25 cellular contexts compared by ENCODE assay signal in genomic region chrX:31371956-31372355, GRCh38.
"Had no signal": no experiment of that assay in that cellular context is flagged by ENCODE, and none has a peak within 500 bp of the region (broad histone marks: within the 10 kb centered on the region; RNA-seq: fewer than 3 reads in every experiment).

No MANE protein-coding gene starts in this region.

- H3K36me3 ChIP-seq: colonic mucosa, esophagus squamous epithelium, gastrocnemius medialis, heart right ventricle, left ventricle myocardium inferior, lower lobe of right lung had no signal

- H3K4me1 ChIP-seq: colonic mucosa, gastrocnemius medialis, lower lobe of right lung had no signal

- ATAC-seq: effector memory CD8-positive, alpha-beta T cell; esophagus mucosa; gastrocnemius medialis; lower lobe of right lung; naive thymus-derived CD4-positive, alpha-beta T cell had no signal

- FAIRE-seq: endometrium, islet of Langerhans, keratinocyte had no signal

- H3K9me3 ChIP-seq: colonic mucosa, esophagus squamous epithelium, gastrocnemius medialis, heart right ventricle, left ventricle myocardium inferior, lower lobe of right lung had no signal

- DNase-seq: colonic mucosa; cortex of kidney; effector CD8-positive, alpha-beta T cell; effector memory CD8-positive, alpha-beta T cell; endodermal cell; erythroblast; esophagus squamous epithelium; foreskin fibroblast; foreskin melanocyte; gastrocnemius medialis; glutamatergic neuron; head of caudate nucleus; heart right ventricle; hippocampal formation; left cardiac atrium; left ventricle myocardium inferior; lower lobe of right lung; mesenchymal stem cell; midbrain; naive thymus-derived CD4-positive, alpha-beta T cell had no signal

- H3K27ac ChIP-seq: colonic mucosa, epithelial cell of prostate, esophagus squamous epithelium, gastrocnemius medialis, heart right ventricle, left ventricle myocardium inferior, lower lobe of right lung had no signal

- H3K4me3 ChIP-seq: colonic mucosa, esophagus squamous epithelium, gastrocnemius medialis, heart right ventricle, left ventricle myocardium inferior, lower lobe of right lung had no signal

- H3K27me3 ChIP-seq: colonic mucosa, gastrocnemius medialis, heart right ventricle had no signal
